Comparison of ENCODE assay signal across 14 cellular contexts in the genomic region with DNA sequence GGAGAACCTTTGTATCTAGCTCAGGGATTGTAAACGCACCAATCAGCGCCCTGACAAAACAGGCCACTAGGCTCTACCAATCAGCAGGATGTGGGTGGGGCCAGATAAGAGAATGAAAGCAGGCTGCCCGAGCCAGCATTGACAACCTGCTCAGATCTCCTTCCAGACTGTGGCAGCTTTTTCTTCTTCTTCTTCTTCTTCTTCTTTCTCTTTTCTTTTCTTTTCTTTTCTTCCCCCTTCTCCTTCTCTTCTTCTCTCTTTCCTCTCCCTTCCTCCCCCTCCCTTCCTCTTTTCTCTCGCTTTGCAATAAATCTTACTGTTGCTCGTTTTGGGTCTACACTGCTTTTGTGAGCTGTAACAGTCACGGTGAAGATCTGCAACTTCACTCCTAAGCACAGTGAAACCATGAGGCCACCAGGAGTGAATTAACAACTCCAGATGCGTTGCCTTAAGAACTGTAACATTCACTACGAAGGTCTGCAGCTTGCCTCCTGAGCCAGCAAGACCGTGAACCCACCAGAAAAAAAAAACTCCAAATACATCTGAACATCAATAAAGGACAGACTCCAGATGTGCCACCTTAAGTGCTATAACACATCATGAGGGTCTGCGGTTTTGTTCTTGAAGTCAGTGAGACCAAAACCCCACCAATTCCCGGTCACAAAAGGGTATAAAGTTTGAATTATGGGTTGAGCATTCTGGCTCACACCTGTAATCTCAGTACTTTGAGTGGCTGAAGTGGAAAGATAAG. TPM values are rescaled to one million over a fixed set of nuclear protein-coding genes. Genes with fewer than 3 reads are reported as not detected.
DNase-seq lines count a peak whose midpoint lies in the region; ATAC-seq lines count a peak whose summit lies in the region.
"Had no signal": no experiment of that assay in that cellular context is flagged by ENCODE, and none has a peak within 500 bp of the region (broad histone marks: within the 10 kb centered on the region; RNA-seq: fewer than 3 reads in every experiment).

No MANE protein-coding gene starts in this region.

- no peaks in the 10 kb centered on the region for H3K9me3 ChIP-seq in SK-N-MC (ENCODE audit: low read depth, low read length)
- H3K9me3 ChIP-seq in thymus (ENCODE audit: control insufficient read depth), result no peaks in the 10 kb centered on the region

- no peaks in the 10 kb centered on the region for H3K27me3 Mint-ChIP-seq in activated naive CD4-positive, alpha-beta T cell treated with anti-CD3 and anti-CD28 coated beads, Interleukin-2, amount 50 U/mL, for 24 hours
- H3K27me3 Mint-ChIP-seq in dendritic cell treated with granulocyte-macrophage colony-stimulating factor and Interleukin-4, amounts not matched to agents 40 ng/mL and 50 ng/mL, for 4 days, result no peaks in the 10 kb centered on the region

- H3K36me3 ChIP-seq in SK-N-MC (ENCODE audit: insufficient read depth, low read length) (no peaks in the 10 kb centered on the region), thymus (ENCODE audit: control insufficient read depth, insufficient read depth) (no peaks in the 10 kb centered on the region)
- H3K36me3 ChIP-seq: WERI-Rb-1 had no signal

- intact Hi-C loops in dendritic cell treated with granulocyte-macrophage colony-stimulating factor and Interleukin-4, amounts not matched to agents 40 ng/mL and 50 ng/mL, for 4 days (cut with micrococcal nuclease), result no loop called here

- peaks cover 79% of the 10 kb centered on the region for H3K4me1 Mint-ChIP-seq in activated naive CD4-positive, alpha-beta T cell treated with anti-CD3 and anti-CD28 coated beads, Interleukin-2, amount 50 U/mL, for 24 hours
- H3K4me1 Mint-ChIP-seq in dendritic cell treated with granulocyte-macrophage colony-stimulating factor and Interleukin-4, amounts not matched to agents 40 ng/mL and 50 ng/mL, for 4 days (ENCODE audit: low read depth), result peaks cover 68% of the 10 kb centered on the region

- no peak for DNase-seq in activated naive CD4-positive, alpha-beta T cell (lab: John Stamatoyannopoulos, UW)
- DNase-seq in SK-N-MC (ENCODE audit: low read depth, low spot score), result no peak
- no peak for DNase-seq in DMS153 (lab: John Stamatoyannopoulos, UW)
- DNase-seq in occipital lobe (lab: John Stamatoyannopoulos, UW), result no peak
- DNase-seq: amniotic stem cell, dermis blood vessel endothelial cell, NCI-H1048, NCI-H524, SHP77 treated with DMSO at 0.1 percent for 48 hours, WERI-Rb-1 had no signal

- no peak for ATAC-seq in GM21786 (IDR thresholded peaks at IDR 0.05; ENCODE audit: unreplicated experiment)

- H3K27ac ChIP-seq in SK-N-MC (peak overlapping the region; percentile 59; the same call in 1 of the 2 replicates), thymus (ENCODE audit: low read depth) (peak overlapping the region; percentile 91)
- H3K27ac ChIP-seq: WERI-Rb-1 had no signal

- H3K9me3 Mint-ChIP-seq in activated naive CD4-positive, alpha-beta T cell treated with anti-CD3 and anti-CD28 coated beads, Interleukin-2, amount 50 U/mL, for 24 hours, result no peaks in the 10 kb centered on the region
- H3K9me3 Mint-ChIP-seq in dendritic cell treated with granulocyte-macrophage colony-stimulating factor and Interleukin-4, amounts not matched to agents 40 ng/mL and 50 ng/mL, for 4 days, result peaks cover 9% of the 10 kb centered on the region

- peak overlapping the region; percentile 50 for H3K4me3 Mint-ChIP-seq in activated naive CD4-positive, alpha-beta T cell treated with anti-CD3 and anti-CD28 coated beads, Interleukin-2, amount 50 U/mL, for 24 hours
- peak overlapping the region; percentile 54 for H3K4me3 Mint-ChIP-seq in dendritic cell treated with granulocyte-macrophage colony-stimulating factor and Interleukin-4, amounts not matched to agents 40 ng/mL and 50 ng/mL, for 4 days

- H3K9ac ChIP-seq in SK-N-MC (ENCODE audit: insufficient read length), result no peak overlapping the region

- 37% methylated on average over 11 of the region's 11 CpGs for WGBS in thymus

- H3K4me1 ChIP-seq in thymus (ENCODE audit: control insufficient read depth, insufficient read depth, low read length), result peaks cover 46% of the 10 kb centered on the region

- H3K4me3 ChIP-seq in SK-N-MC (no peak overlapping the region), thymus (ENCODE audit: low read length) (no peak overlapping the region)

- H3K27me3 ChIP-seq in thymus (ENCODE audit: control insufficient read depth, insufficient read depth), result no peaks in the 10 kb centered on the region

- peak overlapping the region; percentile 89 for H3K27ac Mint-ChIP-seq in activated naive CD4-positive, alpha-beta T cell treated with anti-CD3 and anti-CD28 coated beads, Interleukin-2, amount 50 U/mL, for 24 hours
- peak overlapping the region; percentile 87 for H3K27ac Mint-ChIP-seq in dendritic cell treated with granulocyte-macrophage colony-stimulating factor and Interleukin-4, amounts not matched to agents 40 ng/mL and 50 ng/mL, for 4 days

- peaks cover 1% of the 10 kb centered on the region for H3K36me3 Mint-ChIP-seq in activated naive CD4-positive, alpha-beta T cell treated with anti-CD3 and anti-CD28 coated beads, Interleukin-2, amount 50 U/mL, for 24 hours
- H3K36me3 Mint-ChIP-seq in dendritic cell treated with granulocyte-macrophage colony-stimulating factor and Interleukin-4, amounts not matched to agents 40 ng/mL and 50 ng/mL, for 4 days (ENCODE audit: low read depth), result no peaks in the 10 kb centered on the region

RNA-seq across cellular contexts. Expression of a gene that starts 19.6 kb away (rescaled TPM):
- 120 TPM for polyA plus RNA-seq in thymus
- 2.3 TPM for total RNA-seq in occipital lobe

RNA-seq across cellular contexts. Expression of a gene that starts 41.9 kb away (rescaled TPM):
- 29.5 TPM for polyA plus RNA-seq in thymus
- 1.6 TPM for total RNA-seq in occipital lobe
